In the genomic region with DNA sequence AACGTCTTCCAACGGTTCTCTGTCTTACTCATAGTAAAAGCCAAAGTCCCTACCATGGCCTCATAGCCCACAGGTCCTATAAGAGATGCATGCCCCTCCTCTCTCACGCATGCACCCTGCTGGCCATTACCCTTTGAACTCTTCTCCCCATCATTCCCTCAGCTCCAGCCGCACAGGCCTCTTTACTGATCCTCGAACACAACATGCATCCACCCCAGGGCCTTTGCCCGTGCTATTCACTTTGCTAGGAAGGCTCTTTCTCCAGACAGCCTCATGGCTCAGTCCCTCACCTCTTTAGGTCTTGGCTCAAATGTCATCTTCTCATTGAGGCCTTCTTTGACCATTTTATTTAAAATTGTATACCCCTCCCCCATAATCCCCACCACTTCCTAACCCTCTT, we compare ENCODE assay signal across 18 cellular contexts. TPM values are rescaled to one million over a fixed set of nuclear protein-coding genes. Genes with fewer than 3 reads are reported as not detected.
DNase-seq lines count a peak whose midpoint lies in the region; ATAC-seq, FAIRE-seq and TF ChIP-seq lines count a peak whose summit lies in the region.
"Had no signal": no experiment of that assay in that cellular context is flagged by ENCODE, and none has a peak within 500 bp of the region (broad histone marks: within the 10 kb centered on the region; RNA-seq: fewer than 3 reads in every experiment).

No MANE protein-coding gene starts in this region.

- H3K9me2 ChIP-seq in Loucy (replicated peaks; ENCODE audit: low read depth, low read length) = no peaks in the 10 kb centered on the region

- H3K9me3 ChIP-seq in Loucy (ENCODE audit: insufficient read depth, low read depth, low read length) (no peaks in the 10 kb centered on the region), H1 (ENCODE audit: insufficient read depth in 2 of 2, low read depth in 1 of 2, low read length in 1 of 2) (no peaks in the 10 kb centered on the region)
- H3K9me3 ChIP-seq: A549, heart left ventricle had no signal

- no peaks in the 10 kb centered on the region for H3K9me3 Mint-ChIP-seq in stimulated activated effector memory CD8-positive, alpha-beta T cell treated with anti-CD3 and anti-CD28 coated beads, Interleukin-12 subunit alpha, Interleukin-12 subunit beta, amount 100 ng/mL, for 72 hours
- H3K9me3 Mint-ChIP-seq: immature natural killer cell had no signal

- H2AK5ac ChIP-seq in H1 (ENCODE audit: low read depth, low read length) = no peak overlapping the region

- no peak overlapping the region for H2BK20ac ChIP-seq in H1 (ENCODE audit: low read length)

- H3K23me2 ChIP-seq in H1 (ENCODE audit: low read depth, low read length) = no peaks in the 10 kb centered on the region

- H3K56ac ChIP-seq in H1 (replicated peaks; ENCODE audit: insufficient read length, low read depth, low read length) = no peak overlapping the region

- H3K79me1 ChIP-seq in H1 (ENCODE audit: low read depth, low read length) = peaks cover 12% of the 10 kb centered on the region; the same call in 1 of the 2 replicates

- H3K4me3 ChIP-seq in Loucy (ENCODE audit: low read length, poor library complexity, severe bottlenecking) = no peak overlapping the region
- H3K4me3 ChIP-seq in H1 (ENCODE audit: extremely low read depth in 1 of 4, insufficient read depth in 2 of 4, low read depth in 3 of 4, low read length in 4 of 4) = no peak overlapping the region
- no peak overlapping the region for H3K4me3 ChIP-seq in brain microvascular endothelial cell (ENCODE audit: low read depth, low read length)
- H3K4me3 ChIP-seq: A549, heart left ventricle had no signal

- H4K20me1 ChIP-seq in Loucy (ENCODE audit: insufficient read depth, low read length, poor library complexity, severe bottlenecking) (no peaks in the 10 kb centered on the region), H1 (replicated peaks in 1 of 2; ENCODE audit: control insufficient read depth in 1 of 2, insufficient read depth in 2 of 2, low read length in 2 of 2) (peaks cover 9 to 12% of the 10 kb centered on the region in 2 experiments)

- DNase-seq in activated effector memory CD4-positive, alpha-beta T cell treated with anti-CD3 and anti-CD28 coated beads, Interleukin-2, amount 50 U/mL, for 16 hours = peak; percentile 50
- DNase-seq in activated effector memory CD4-positive, alpha-beta T cell treated with Interleukin-2 at 50 U/mL for 16 hours = no peak
- DNase-seq in H1 (ENCODE audit: low read depth in 1 of 2, low spot score in 2 of 2) (no peak), brain microvascular endothelial cell (no peak), nucleus accumbens (lab: John Stamatoyannopoulos, UW) (no peak)
- no peak for DNase-seq in stimulated activated effector memory CD8-positive, alpha-beta T cell treated with anti-CD3 and anti-CD28 coated beads, Interleukin-12 subunit alpha, Interleukin-12 subunit beta, amount 100 ng/mL, for 72 hours (ENCODE audit: low spot score in 2 of 2)
- DNase-seq: activated CD4-positive, alpha-beta T cell treated with anti-CD3 and anti-CD28 coated beads, Interleukin-2, amount 50 U/mL, for 4 hours; activated T-cell treated with anti-CD3 and anti-CD28 coated beads, Interleukin-2, amount 50 U/mL, for 1 hour; effector CD4-positive, alpha-beta T cell; heart left ventricle; immature natural killer cell; MM.1S; stimulated activated CD4-positive, alpha-beta T cell treated with anti-CD3 and anti-CD28 coated beads, Interleukin-4, amount 100 ng/mL, for 24 hours; substantia nigra had no signal

- in situ Hi-C loops in brain microvascular endothelial cell (cut with HindIII; ENCODE audit: low pct_ligation_motif_present, low sequenced_read_pairs) = no loop called here

- FAIRE-seq in H1 (lab: Jason Lieb, UNC) = no peak
- FAIRE-seq: A549 had no signal

- peaks cover 61% of the 10 kb centered on the region for H3K79me2 ChIP-seq in Loucy (ENCODE audit: insufficient read depth, low read length)
- H3K79me2 ChIP-seq in H1 (ENCODE audit: control insufficient read depth in 1 of 2, insufficient read depth in 2 of 2, low read length in 2 of 2) = peaks cover 0 to 27% of the 10 kb centered on the region in 2 experiments; a peak in 1 of 4 replicates

- no peak for TF ChIP-seq POLR2A in H1 (IDR thresholded peaks at IDR 0.05; ENCODE audit: control extremely low read depth in 1 of 2, low read depth in 2 of 2, low read length in 2 of 2)

- H3K23ac ChIP-seq in H1 (ENCODE audit: insufficient read length) = no peak overlapping the region

- no peak overlapping the region for H3K14ac ChIP-seq in H1 (ENCODE audit: insufficient read length)

- no peak for ATAC-seq in stimulated activated effector memory CD8-positive, alpha-beta T cell treated with anti-CD3 and anti-CD28 coated beads, Interleukin-12 subunit alpha, Interleukin-12 subunit beta, amount 100 ng/mL, for 72 hours
- no peak for ATAC-seq in HG03175 (IDR thresholded peaks at IDR 0.05; ENCODE audit: unreplicated experiment)
- ATAC-seq: A549 had no signal

- H3K36me3 ChIP-seq in Loucy (ENCODE audit: insufficient read depth, low read length) = peaks cover 9% of the 10 kb centered on the region; the same call in 1 of the 2 replicates
- H3K36me3 ChIP-seq in H1 (ENCODE audit: control insufficient read depth in 2 of 4, insufficient read depth in 4 of 4, low read length in 3 of 4) = peaks cover 0 to 8% (median 3%) of the 10 kb centered on the region in 4 experiments; a peak in 4 of 8 replicates
- peaks cover 8% of the 10 kb centered on the region for H3K36me3 ChIP-seq in brain microvascular endothelial cell (replicated peaks)

- no peak overlapping the region for H2BK120ac ChIP-seq in H1 (replicated peaks; ENCODE audit: low read depth, low read length)

- H2BK12ac ChIP-seq in H1 (ENCODE audit: low read depth, low read length) = no peak overlapping the region

- peaks cover 41% of the 10 kb centered on the region for H3K4me1 ChIP-seq in Loucy (ENCODE audit: insufficient read depth, low read length, poor library complexity, severe bottlenecking)
- H3K4me1 ChIP-seq in H1 (replicated peaks in 1 of 4; ENCODE audit: control insufficient read depth in 3 of 4, insufficient read depth in 4 of 4, low read length in 3 of 4) = no peaks in the 10 kb centered on the region

- H3K36me3 Mint-ChIP-seq in stimulated activated effector memory CD8-positive, alpha-beta T cell treated with anti-CD3 and anti-CD28 coated beads, Interleukin-12 subunit alpha, Interleukin-12 subunit beta, amount 100 ng/mL, for 72 hours = peaks cover 25% of the 10 kb centered on the region

- CTCF ChIA-PET in H1 (lab: Charles Lee; ENCODE audit: partially characterized antibody) = interaction anchor here (0.6 to 1.5 kb wide), 3 partner anchors 10 to 54 kb away, joined by 3 to 6 read pairs (median 4); no protein-coding TSS in a partner anchor

- H4K91ac ChIP-seq in H1 (replicated peaks; ENCODE audit: insufficient read length, low read length) = no peak overlapping the region

- POLR2A ChIA-PET in H1 (lab: Charles Lee; ENCODE audit: partially characterized antibody) = interaction anchor here (0.6 to 2.0 kb wide), 2 partner anchors 12 to 579 kb away, joined by 3 to 6 read pairs; no protein-coding TSS in a partner anchor

- H3K27ac Mint-ChIP-seq in stimulated activated effector memory CD8-positive, alpha-beta T cell treated with anti-CD3 and anti-CD28 coated beads, Interleukin-12 subunit alpha, Interleukin-12 subunit beta, amount 100 ng/mL, for 72 hours = peak overlapping the region; percentile 94

- no peaks in the 10 kb centered on the region for H3F3A ChIP-seq in Loucy (ENCODE audit: low read depth)

- H2AFZ ChIP-seq in Loucy (ENCODE audit: low read length) = no peak overlapping the region
- no peak overlapping the region for H2AFZ ChIP-seq in H1 (ENCODE audit: low read length)

- peaks cover 67% of the 10 kb centered on the region for H3K4me1 Mint-ChIP-seq in stimulated activated effector memory CD8-positive, alpha-beta T cell treated with anti-CD3 and anti-CD28 coated beads, Interleukin-12 subunit alpha, Interleukin-12 subunit beta, amount 100 ng/mL, for 72 hours

- H3K27me3 ChIP-seq in Loucy (ENCODE audit: insufficient read depth, low read length, poor library complexity, severe bottlenecking) (no peaks in the 10 kb centered on the region), H1 (replicated peaks in 1 of 4; ENCODE audit: control insufficient read depth in 3 of 4, extremely low read depth in 1 of 4, insufficient read depth in 3 of 4, low read length in 3 of 4) (no peaks in the 10 kb centered on the region; a peak in 1 of 7 replicates), brain microvascular endothelial cell (replicated peaks) (no peaks in the 10 kb centered on the region)
- H3K27me3 ChIP-seq: heart left ventricle had no signal

- no peak for TF ChIP-seq EP300 in H1 (IDR thresholded peaks at IDR 0.05; ENCODE audit: borderline replicate concordance in 1 of 2, low read depth in 2 of 2, low read length in 2 of 2)

- no peak for TF ChIP-seq RAD21 in H1 (IDR thresholded peaks at IDR 0.05 in 1 of 2, conservative IDR thresholded peaks at IDR 0.05 in 1 of 2; ENCODE audit: low read depth in 2 of 2, low read length in 2 of 2)

- H3K4me2 ChIP-seq in Loucy (ENCODE audit: low read depth, low read length, poor library complexity, severe bottlenecking) (peak overlapping the region; percentile 24), H1 (ENCODE audit: insufficient read depth in 1 of 2, low read depth in 2 of 2, low read length in 2 of 2) (no peak overlapping the region)
- H3K4me2 ChIP-seq: A549 had no signal

- no peak overlapping the region for H4K8ac ChIP-seq in H1 (ENCODE audit: extremely low read depth, insufficient read depth, low read length)

- no peak overlapping the region for H3K9ac ChIP-seq in Loucy (ENCODE audit: low read depth, low read length, poor library complexity, severe bottlenecking)
- no peak overlapping the region for H3K9ac ChIP-seq in H1 (replicated peaks in 1 of 4; ENCODE audit: extremely low read depth in 1 of 4, low read depth in 3 of 4, low read length in 3 of 4)

- no peak overlapping the region for H3K4me3 Mint-ChIP-seq in stimulated activated effector memory CD8-positive, alpha-beta T cell treated with anti-CD3 and anti-CD28 coated beads, Interleukin-12 subunit alpha, Interleukin-12 subunit beta, amount 100 ng/mL, for 72 hours
- H3K4me3 Mint-ChIP-seq: immature natural killer cell had no signal

- H2BK5ac ChIP-seq in H1 (ENCODE audit: low read depth, low read length) = no peak overlapping the region

- no peak overlapping the region for H2BK15ac ChIP-seq in H1 (ENCODE audit: low read length)

- H3K27ac ChIP-seq in H1 (ENCODE audit: low read depth, low read length) (no peak overlapping the region), brain microvascular endothelial cell (no peak overlapping the region)
- H3K27ac ChIP-seq: A549 had no signal

- H3K18ac ChIP-seq in H1 (ENCODE audit: extremely low read depth, low read length) = no peak overlapping the region

- no peak overlapping the region for H4K5ac ChIP-seq in H1 (ENCODE audit: insufficient read length, low read depth, low read length)

- no peak overlapping the region for H3K4ac ChIP-seq in H1 (replicated peaks; ENCODE audit: insufficient read length, low read depth, low read length)

- no peak for TF ChIP-seq CTCF in Loucy (conservative IDR thresholded peaks at IDR 0.05; ENCODE audit: low read length)
- TF ChIP-seq CTCF in H1 (IDR thresholded peaks at IDR 0.05; ENCODE audit: control extremely low read depth in 1 of 3, insufficient read depth in 1 of 3, low read depth in 1 of 3, low read length in 3 of 3) = no peak
- no peak for TF ChIP-seq CTCF in brain microvascular endothelial cell (IDR thresholded peaks at IDR 0.05; ENCODE audit: low read depth, low read length, missing control alignments)

- 97% methylated on average over 6 of the region's 6 CpGs; no CpG with 5 or more reads in 1 of the 2 experiments for WGBS in H1 (ENCODE audit: extremely low coverage in 1 of 2, insufficient coverage in 1 of 2, insufficient read length in 1 of 2, insufficient replicate concordance in 2 of 2, low coverage in 1 of 2, low lambda C conversion rate in 2 of 2, missing lambda C conversion rate in 1 of 2), 2 experiments

RNA-seq across cellular contexts. Expression of a gene that starts 7.5 kb away (rescaled TPM):
- total RNA-seq in H1 (2021; fragmentation: NEBNext Ultra II Directional; extraction: Animal tissue kit (Norgen Biotek cat#: 25700)) = 63.5 and 64.2 TPM in 2 replicates
- polyA plus RNA-seq in H1 (2011; rRNA removed) = 86.8 and 137 TPM in 2 replicates
- polyA plus RNA-seq in H1 (2011; cell fraction: cytosol; rRNA removed) = 55.7 TPM
- 105 TPM for polyA plus RNA-seq in H1 (2011; cell fraction: nucleus; rRNA removed)
- polyA plus RNA-seq in H1 (2012, experiment 1 of 2) = 46.9 to 68.6 TPM (median 62.0 TPM) in 4 replicates
- 57.3 TPM for polyA plus RNA-seq in H1 (2012, experiment 2 of 2)
- 35.3 TPM for polyA plus RNA-seq in H1 (2013, experiment 1 of 2)
- polyA plus RNA-seq in H1 (2013, experiment 2 of 2) = 32.6 TPM
- 129 and 144 TPM in 2 replicates for polyA minus RNA-seq in H1 (2011; rRNA and poly(A)+ RNA removed)
- polyA minus RNA-seq in H1 (2011; cell fraction: cytosol; rRNA and poly(A)+ RNA removed) = 61.7 TPM
- polyA minus RNA-seq in H1 (2011; cell fraction: nucleus; rRNA and poly(A)+ RNA removed) = 48.3 TPM

RNA-seq across cellular contexts. Expression of a gene that starts 57.5 kb away (rescaled TPM):
- not detected in 2 replicates for total RNA-seq in H1 (2021; fragmentation: NEBNext Ultra II Directional; extraction: Animal tissue kit (Norgen Biotek cat#: 25700))
- not detected in 2 replicates for polyA plus RNA-seq in H1 (2011; rRNA removed)
- not detected for polyA plus RNA-seq in H1 (2011; cell fraction: cytosol; rRNA removed)
- polyA plus RNA-seq in H1 (2011; cell fraction: nucleus; rRNA removed) = not detected
- polyA plus RNA-seq in H1 (2012, experiment 1 of 2) = 0.31 TPM in 1 of 4 replicates, not detected in the others
- not detected for polyA plus RNA-seq in H1 (2012, experiment 2 of 2)
- polyA plus RNA-seq in H1 (2013, experiment 1 of 2) = not detected
- not detected for polyA plus RNA-seq in H1 (2013, experiment 2 of 2)
- not detected in 2 replicates for polyA minus RNA-seq in H1 (2011; rRNA and poly(A)+ RNA removed)
- not detected for polyA minus RNA-seq in H1 (2011; cell fraction: cytosol; rRNA and poly(A)+ RNA removed)
- not detected for polyA minus RNA-seq in H1 (2011; cell fraction: nucleus; rRNA and poly(A)+ RNA removed)
- total RNA-seq: cardiac septum, heart left ventricle had no signal
- polyA plus RNA-seq: A549, heart left ventricle, immature natural killer cell had no signal
